Comparison of ENCODE assay signal across 8 cellular contexts in the genomic region with DNA sequence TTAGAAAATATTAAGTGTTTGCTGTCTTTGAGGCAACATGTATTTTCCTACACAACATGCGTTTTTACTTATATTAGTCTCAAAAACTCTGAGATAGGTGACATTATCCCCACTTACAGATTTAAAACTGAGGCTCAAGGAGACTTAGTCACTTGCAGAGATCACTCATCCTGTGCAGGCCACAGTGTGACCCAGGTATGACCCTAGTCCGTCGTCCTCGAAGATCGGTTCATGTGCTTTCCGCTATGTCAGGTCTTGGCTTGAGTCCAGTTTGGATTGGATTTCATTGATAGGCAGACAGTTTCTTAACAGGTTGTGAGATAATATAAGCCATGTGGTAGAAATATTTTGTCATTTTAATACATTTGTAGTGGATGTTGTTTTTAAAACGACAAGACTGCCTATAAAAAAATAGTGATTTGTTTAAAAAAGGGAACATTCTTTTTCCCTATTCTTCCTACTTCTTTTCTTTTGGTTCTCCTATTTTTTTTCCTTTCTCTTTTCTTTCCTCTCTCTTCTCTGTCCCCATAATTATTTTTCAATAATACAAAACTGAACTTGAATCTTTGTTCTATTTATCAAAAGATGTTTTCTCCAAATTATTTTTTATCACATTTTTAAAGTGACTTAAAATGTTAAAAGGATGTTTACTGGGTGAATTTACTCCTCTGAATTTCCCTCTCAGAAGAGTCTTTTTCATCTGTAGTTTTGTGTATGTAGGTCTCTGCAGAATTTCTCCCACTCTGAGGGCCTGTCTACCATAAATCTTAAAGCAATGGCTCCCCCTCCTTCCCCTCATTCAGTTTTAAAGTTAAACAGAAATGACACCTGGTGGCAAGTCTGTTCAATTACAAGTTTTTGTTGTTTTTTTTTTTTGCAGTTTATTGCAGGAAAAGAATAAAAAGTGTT.
DNase-seq lines count a peak whose midpoint lies in the region; ATAC-seq and TF ChIP-seq lines count a peak whose summit lies in the region.

No MANE protein-coding gene starts in this region.

- H3K23ac ChIP-seq in mesenchymal stem cell (ENCODE audit: low read length in 2 of 2) = no peak overlapping the region

- H4K20me1 ChIP-seq in DND-41 (ENCODE audit: insufficient read depth, low read length) = no peaks in the 10 kb centered on the region

- H3K36me3 Mint-ChIP-seq in stimulated activated memory B cell treated with anti-CD40 and anti-IgM and Interleukin-4, amounts not matched to agents 10 μg/mL and 1 μg/mL and 100 μg/mL, for 72 hours = no peaks in the 10 kb centered on the region

- H3K79me2 ChIP-seq in DND-41 (ENCODE audit: insufficient read depth, low read length) = no peaks in the 10 kb centered on the region

- no peak overlapping the region for H3K9ac ChIP-seq in DND-41 (ENCODE audit: low read depth, low read length)
- H3K9ac ChIP-seq in mesenchymal stem cell (ENCODE audit: low read length) = peak overlapping the region; percentile 36

- H3K27ac Mint-ChIP-seq in stimulated activated memory B cell treated with anti-CD40 and anti-IgM and Interleukin-4, amounts not matched to agents 10 μg/mL and 1 μg/mL and 100 μg/mL, for 72 hours = no peak overlapping the region

- no peaks in the 10 kb centered on the region for H3K9me3 ChIP-seq in DND-41 (ENCODE audit: insufficient read depth, low read length, severe bottlenecking)
- no peaks in the 10 kb centered on the region for H3K9me3 ChIP-seq in mesenchymal stem cell (ENCODE audit: control insufficient read depth, low read length)

- no peak overlapping the region for H2BK120ac ChIP-seq in mesenchymal stem cell (ENCODE audit: low read depth, low read length)

- H3K4me1 ChIP-seq in DND-41 (ENCODE audit: insufficient read depth, low read length) (no peaks in the 10 kb centered on the region), mesenchymal stem cell (ENCODE audit: control insufficient read depth, insufficient read depth, low read depth, low read length) (peaks cover 2% of the 10 kb centered on the region)

- no peaks in the 10 kb centered on the region for H3K27me3 ChIP-seq in DND-41 (ENCODE audit: insufficient read depth, low read length, poor library complexity)
- no peaks in the 10 kb centered on the region for H3K27me3 ChIP-seq in dorsolateral prefrontal cortex
- no peaks in the 10 kb centered on the region for H3K27me3 ChIP-seq in mesenchymal stem cell (ENCODE audit: control insufficient read depth in 1 of 2, insufficient read depth in 1 of 2, low read length in 2 of 2)

- no peak overlapping the region for H2BK12ac ChIP-seq in mesenchymal stem cell (ENCODE audit: low read length in 2 of 2)

- TF ChIP-seq CTCF in DND-41 (IDR thresholded peaks at IDR 0.05; ENCODE audit: borderline replicate concordance, extremely low read depth, low read length, poor library complexity, severe bottlenecking) (peak; percentile 75), dorsolateral prefrontal cortex (IDR thresholded peaks at IDR 0.05 in 54 of 56, conservative IDR thresholded peaks at IDR 0.05 in 2 of 56; ENCODE audit: low read depth in 1 of 56, partially characterized antibody in 56 of 56) (peak; percentile 44 to 86 (median 71))

- H3K14ac ChIP-seq in mesenchymal stem cell (ENCODE audit: low read length in 2 of 2) = no peak overlapping the region

- H4K91ac ChIP-seq in mesenchymal stem cell (ENCODE audit: low read length) = no peak overlapping the region

- H2BK5ac ChIP-seq in mesenchymal stem cell (ENCODE audit: low read depth, low read length, poor library complexity, severe bottlenecking) = no peak overlapping the region

- H3K27ac ChIP-seq in DND-41 (ENCODE audit: low read length) (no peak overlapping the region), dorsolateral prefrontal cortex (no peak overlapping the region), mesenchymal stem cell (ENCODE audit: low read length, poor library complexity, severe bottlenecking) (no peak overlapping the region)

- H2AFZ ChIP-seq in DND-41 (ENCODE audit: low read depth, low read length) (no peak overlapping the region), mesenchymal stem cell (ENCODE audit: low read depth, low read length) (no peak overlapping the region)

- H3K18ac ChIP-seq in mesenchymal stem cell (ENCODE audit: low read depth in 1 of 2, low read length in 2 of 2) = no peak overlapping the region

- intact Hi-C loops in dorsolateral prefrontal cortex (cut with DNase I) = loop anchor here (2.0 to 5.0 kb wide), 3 partner anchors 535 to 605 kb away; a partner anchor contains a TSS

- H3K4me1 Mint-ChIP-seq in stimulated activated memory B cell treated with anti-CD40 and anti-IgM and Interleukin-4, amounts not matched to agents 10 μg/mL and 1 μg/mL and 100 μg/mL, for 72 hours = no peaks in the 10 kb centered on the region

- no peak overlapping the region for H2AK5ac ChIP-seq in mesenchymal stem cell (ENCODE audit: low read length, severe bottlenecking)

- peak; percentile 20 for DNase-seq in DND-41
- peak in 68 of 76 experiments; percentile 9 to 83 (median 51) for DNase-seq in HUDEP-2 (lab: John Stamatoyannopoulos, UW; ENCODE audit: unreplicated experiment in 76 of 76)
- DNase-seq in OCI-M1 (lab: John Stamatoyannopoulos, UW) = peak; percentile 79
- DNase-seq in dorsolateral prefrontal cortex = no peak
- DNase-seq in mesenchymal stem cell = peak; percentile 65
- no peak for DNase-seq in mesenteric fat pad (ENCODE audit: low spot score)

- no peaks in the 10 kb centered on the region for H3K9me3 Mint-ChIP-seq in stimulated activated memory B cell treated with anti-CD40 and anti-IgM and Interleukin-4, amounts not matched to agents 10 μg/mL and 1 μg/mL and 100 μg/mL, for 72 hours

- H3K36me3 ChIP-seq in DND-41 (ENCODE audit: insufficient read depth, low read length) (no peaks in the 10 kb centered on the region), mesenchymal stem cell (ENCODE audit: control insufficient read depth in 1 of 2, insufficient read depth in 2 of 2, low read depth in 1 of 2, low read length in 2 of 2) (peaks cover 0 to 13% of the 10 kb centered on the region in 2 experiments)

- H4K8ac ChIP-seq in mesenchymal stem cell (ENCODE audit: low read length) = no peak overlapping the region

- no peaks in the 10 kb centered on the region for H3K27me3 Mint-ChIP-seq in stimulated activated memory B cell treated with anti-CD40 and anti-IgM and Interleukin-4, amounts not matched to agents 10 μg/mL and 1 μg/mL and 100 μg/mL, for 72 hours

- no peak overlapping the region for H3K4ac ChIP-seq in mesenchymal stem cell (ENCODE audit: low read depth in 1 of 2, low read length in 2 of 2)

- H3K4me3 Mint-ChIP-seq in stimulated activated memory B cell treated with anti-CD40 and anti-IgM and Interleukin-4, amounts not matched to agents 10 μg/mL and 1 μg/mL and 100 μg/mL, for 72 hours = no peak overlapping the region

- H3K4me2 ChIP-seq in DND-41 (ENCODE audit: insufficient read depth, low read length) (no peak overlapping the region), mesenchymal stem cell (ENCODE audit: low read length, poor library complexity, severe bottlenecking) (no peak overlapping the region)

- no peaks in the 10 kb centered on the region for H3K79me1 ChIP-seq in mesenchymal stem cell (replicated peaks; ENCODE audit: low read length, poor library complexity, severe bottlenecking)

- whole genome bisulfite sequencing in mesenchymal stem cell = 83% methylated on average over 6 of the region's 7 CpGs

- H2BK15ac ChIP-seq in mesenchymal stem cell (ENCODE audit: low read depth, poor library complexity, severe bottlenecking) = no peak overlapping the region

- H3K4me3 ChIP-seq in DND-41 (ENCODE audit: low read depth in 1 of 2, low read length in 2 of 2) = no peak overlapping the region
- H3K4me3 ChIP-seq in dorsolateral prefrontal cortex = no peak overlapping the region
- no peak overlapping the region for H3K4me3 ChIP-seq in mesenchymal stem cell (ENCODE audit: insufficient read depth in 1 of 2, low read depth in 1 of 2, low read length in 2 of 2)

- peak; percentile 70; the same call in 2 of the 3 replicates for ATAC-seq in DND-41 (ENCODE audit: insufficient read depth, low read depth)
- ATAC-seq in stimulated activated memory B cell treated with anti-CD40 and anti-IgM and Interleukin-4, amounts not matched to agents 10 μg/mL and 1 μg/mL and 100 μg/mL, for 72 hours = no peak
- no peak for ATAC-seq in GM19397 (IDR thresholded peaks at IDR 0.05; ENCODE audit: unreplicated experiment)

Comparison
In these comparisons a context has a peak if more than half of its experiments do, and no peak if none do; other contexts are left out.
1. DNase-seq: peak in DND-41 (single experiment), HUDEP-2 (68 of 76), OCI-M1 (single experiment) and mesenchymal stem cell (single experiment); none in dorsolateral prefrontal cortex (0 of 10) and mesenteric fat pad (single experiment).